8 cellular contexts compared by ENCODE assay signal in the genomic region with DNA sequence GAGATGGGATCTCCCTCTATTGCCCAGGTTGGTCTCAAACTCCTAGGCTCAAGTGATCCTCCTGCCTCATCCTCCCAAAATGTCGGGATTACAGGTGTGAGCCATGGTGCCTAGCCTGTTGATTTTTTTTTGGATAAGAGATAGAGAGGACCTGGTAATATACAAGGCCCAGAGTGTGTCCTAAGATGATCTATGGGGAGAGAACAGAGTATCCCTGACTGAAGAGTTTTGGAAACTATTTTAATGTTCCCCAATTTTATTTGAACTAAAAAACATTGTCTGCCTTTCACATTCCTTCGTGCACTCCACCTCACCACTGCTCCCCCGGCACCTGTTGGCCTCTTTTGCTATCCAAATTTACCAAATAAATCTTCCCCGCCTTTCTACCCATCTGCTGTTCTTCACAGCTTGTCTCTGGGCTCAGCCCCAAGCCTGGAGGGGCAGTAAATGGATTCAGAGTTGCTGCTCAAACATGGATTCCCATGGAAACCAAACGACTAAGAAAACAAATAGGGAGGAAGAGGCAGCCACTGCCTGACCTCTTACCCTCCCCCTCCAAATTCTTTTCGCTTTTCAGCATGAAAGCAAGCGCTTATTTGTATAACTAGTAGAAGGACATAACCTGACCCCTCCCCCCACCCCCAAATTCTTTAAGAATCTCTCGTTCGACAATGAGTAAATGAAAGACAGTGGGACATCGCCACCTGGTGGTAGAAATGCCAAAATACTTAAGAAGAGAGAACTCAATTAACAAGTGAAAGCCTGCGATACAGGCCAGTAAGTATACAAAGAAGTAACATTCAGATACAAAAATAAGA. TPM values are rescaled to one million over a fixed set of nuclear protein-coding genes. Genes with fewer than 3 reads are reported as not detected.
DNase-seq lines count a peak whose midpoint lies in the region; ATAC-seq lines count a peak whose summit lies in the region.

No MANE protein-coding gene starts in this region.

- no peaks in the 10 kb centered on the region for H4K20me1 ChIP-seq in BLaER1 treated with 17β-estradiol and CSF1 and Interleukin-3, amounts not matched to agents 10 nM and 100 nM

- H3K4me3 Mint-ChIP-seq in activated CD4-positive, alpha-beta T cell treated with anti-CD3 and anti-CD28 coated beads for 36 hours = no peak overlapping the region

- CTCF ChIA-PET in activated CD4-positive, alpha-beta T cell treated with anti-CD3 and anti-CD28 coated beads for 36 hours (lab: Charles Lee) = interaction anchor here (0.6 to 3.2 kb wide), 15 partner anchors 13 to 152 kb away, joined by 3 to 49 read pairs (median 3); a partner anchor contains a TSS

- intact Hi-C loops in activated CD4-positive, alpha-beta T cell treated with anti-CD3 and anti-CD28 coated beads for 36 hours (cut with DNase I, micrococcal nuclease) = loop anchor here (1.0 to 10.0 kb wide), 12 partner anchors 11 to 542 kb away; a partner anchor contains a TSS

- no peak overlapping the region for H3K27ac Mint-ChIP-seq in activated CD4-positive, alpha-beta T cell treated with anti-CD3 and anti-CD28 coated beads for 36 hours

- peak; percentile 54 for ATAC-seq in HG02759 (IDR thresholded peaks at IDR 0.05; ENCODE audit: unreplicated experiment)
- peak; percentile 68 for ATAC-seq in activated CD4-positive, alpha-beta T cell treated with anti-CD3 and anti-CD28 coated beads for 36 hours
- ATAC-seq in HG03457 (IDR thresholded peaks at IDR 0.05; ENCODE audit: unreplicated experiment) = no peak

- H3K27me3 ChIP-seq in BLaER1 treated with 17β-estradiol and CSF1 and Interleukin-3, amounts not matched to agents 10 nM and 100 nM = no peaks in the 10 kb centered on the region
- H3K27me3 ChIP-seq in layer of hippocampus (ENCODE audit: control insufficient read depth, insufficient read depth, low read length) = no peaks in the 10 kb centered on the region

- H3K9me3 Mint-ChIP-seq in activated CD4-positive, alpha-beta T cell treated with anti-CD3 and anti-CD28 coated beads for 36 hours (ENCODE audit: low read depth) = no peaks in the 10 kb centered on the region

- no peaks in the 10 kb centered on the region for H3K27me3 Mint-ChIP-seq in activated CD4-positive, alpha-beta T cell treated with anti-CD3 and anti-CD28 coated beads for 36 hours

- H3K27ac ChIP-seq in BLaER1 treated with 17β-estradiol and CSF1 and Interleukin-3, amounts not matched to agents 10 nM and 100 nM = peak overlapping the region in 3 of 11 experiments; percentile 31 to 72 (median 64); a peak in 5 of 22 replicates
- H3K27ac ChIP-seq in cingulate gyrus (ENCODE audit: low read depth, low read length) (peak overlapping the region; percentile 6), layer of hippocampus (ENCODE audit: low read depth, low read length) (peak overlapping the region; percentile 71)

- peaks cover 0 to 3% (median 0%) of the 10 kb centered on the region in 10 experiments; a peak in 1 of 20 replicates for H3K4me1 ChIP-seq in BLaER1 treated with 17β-estradiol and CSF1 and Interleukin-3, amounts not matched to agents 10 nM and 100 nM

- H3K4me1 Mint-ChIP-seq in activated CD4-positive, alpha-beta T cell treated with anti-CD3 and anti-CD28 coated beads for 36 hours = peaks cover 4% of the 10 kb centered on the region

- H3K9me3 ChIP-seq in BLaER1 treated with 17β-estradiol and CSF1 and Interleukin-3, amounts not matched to agents 10 nM and 100 nM (replicated peaks in 1 of 11) = no peaks in the 10 kb centered on the region

- POLR2A ChIA-PET in activated CD4-positive, alpha-beta T cell treated with anti-CD3 and anti-CD28 coated beads for 36 hours (lab: Charles Lee) = interaction anchor here (0.9 kb wide), 1 partner anchor 58 kb away, joined by 3 read pairs; no protein-coding TSS in a partner anchor

- no peaks in the 10 kb centered on the region for H3K36me3 Mint-ChIP-seq in activated CD4-positive, alpha-beta T cell treated with anti-CD3 and anti-CD28 coated beads for 36 hours (ENCODE audit: low read depth)

- H3K36me3 ChIP-seq in BLaER1 treated with 17β-estradiol and CSF1 and Interleukin-3, amounts not matched to agents 10 nM and 100 nM = no peaks in the 10 kb centered on the region

- H3K4me2 ChIP-seq in BLaER1 treated with 17β-estradiol and CSF1 and Interleukin-3, amounts not matched to agents 10 nM and 100 nM = peak overlapping the region; percentile 42 to 68 (median 56); a peak in 19 of 22 replicates

- H3K4me3 ChIP-seq in BLaER1 treated with 17β-estradiol and CSF1 and Interleukin-3, amounts not matched to agents 10 nM and 100 nM = peak overlapping the region in 5 of 10 experiments; percentile 31 to 49 (median 32); a peak in 5 of 20 replicates

- DNase-seq in NCI-H446 (lab: John Stamatoyannopoulos, UW) = peak; percentile 88 to 93
- peak; percentile 87 for DNase-seq in activated CD4-positive, alpha-beta T cell treated with anti-CD3 and anti-CD28 coated beads for 36 hours
- DNase-seq in stimulated activated CD4-positive, alpha-beta T cell treated with anti-CD3 and anti-CD28 coated beads, Interleukin-15, amount 100 ng/mL, for 48 hours (ENCODE audit: low read depth in 2 of 2) = peak; percentile 50 to 68

- peak overlapping the region in 7 of 11 experiments; percentile 10 to 74 (median 49); a peak in 8 of 22 replicates for H3K9ac ChIP-seq in BLaER1 treated with 17β-estradiol and CSF1 and Interleukin-3, amounts not matched to agents 10 nM and 100 nM

RNA-seq across cellular contexts. Expression of a gene that starts 22.6 kb away (rescaled TPM):
- total RNA-seq in activated CD4-positive, alpha-beta T cell treated with anti-CD3 and anti-CD28 coated beads for 36 hours = not detected

RNA-seq across cellular contexts. Expression of a gene that starts 31.1 kb away (rescaled TPM):
- total RNA-seq in activated CD4-positive, alpha-beta T cell treated with anti-CD3 and anti-CD28 coated beads for 36 hours = 1 to 10 TPM; 5.5 to 6.3 TPM

RNA-seq across cellular contexts. Expression of a gene that starts 46.2 kb away (rescaled TPM):
- total RNA-seq in activated CD4-positive, alpha-beta T cell treated with anti-CD3 and anti-CD28 coated beads for 36 hours = 10 to 100 TPM; 64.0 to 67.4 TPM
